ENCODE assay signal across 18 cellular contexts in genomic region chr9:130306826-130307666, GRCh38. TPM values are rescaled to one million over a fixed set of nuclear protein-coding genes. Genes with fewer than 3 reads are reported as not detected.
DNase-seq lines count a peak whose midpoint lies in the region; ATAC-seq and TF ChIP-seq lines count a peak whose summit lies in the region.
"Had no signal": no experiment of that assay in that cellular context is flagged by ENCODE, and none has a peak within 500 bp of the region (broad histone marks: within the 10 kb centered on the region; RNA-seq: fewer than 3 reads in every experiment).

No MANE protein-coding gene starts in this region.

- ATAC-seq in HCT116 (peak; percentile 47; the same call in 1 of the 2 replicates), aorta (ENCODE audit: low FRiP score) (no peak)

- no peak overlapping the region for H4K8ac ChIP-seq in neuronal stem cell (ENCODE audit: low read depth, low read length)

- no TSS peak for BruUV-seq in HCT116 (replicated peaks; lab: Mats Ljungman, UMichigan)

- no peak overlapping the region for H2AK5ac ChIP-seq in neuronal stem cell (ENCODE audit: low read depth, low read length)

- H3K23ac ChIP-seq in neuronal stem cell (ENCODE audit: low read depth, low read length, poor library complexity): peak overlapping the region; percentile 43

- no peak overlapping the region for H2BK5ac ChIP-seq in neuronal stem cell (ENCODE audit: low read length)

- H2AFZ ChIP-seq in HCT116 (ENCODE audit: low read depth, low read length, poor library complexity, severe bottlenecking) (no peak overlapping the region), neuronal stem cell (ENCODE audit: low read length) (no peak overlapping the region)

- H3K27me3 ChIP-seq in HCT116 (ENCODE audit: insufficient read depth, low read length) (peaks cover 8% of the 10 kb centered on the region; the same call in 1 of the 2 replicates), neuronal stem cell (ENCODE audit: control insufficient read depth in 3 of 3, insufficient read depth in 3 of 3, low read depth in 1 of 3, low read length in 3 of 3) (peaks cover 0 to 21% (median 0%) of the 10 kb centered on the region in 3 experiments), aorta (ENCODE audit: control insufficient read depth in 1 of 2, insufficient read depth in 2 of 2, low read length in 1 of 2) (no peaks in the 10 kb centered on the region)

- no peak overlapping the region for H2BK120ac ChIP-seq in neuronal stem cell (ENCODE audit: low read depth, low read length)

- H3K36me3 ChIP-seq in HCT116 (ENCODE audit: control insufficient read depth in 1 of 2, insufficient read depth in 2 of 2, low read length in 2 of 2) (no peaks in the 10 kb centered on the region), neuronal stem cell (replicated peaks in 1 of 2; ENCODE audit: control insufficient read depth in 2 of 2, insufficient read depth in 2 of 2, low read length in 2 of 2) (no peaks in the 10 kb centered on the region), aorta (ENCODE audit: control insufficient read depth in 1 of 2, insufficient read depth in 2 of 2, low read length in 1 of 2) (no peaks in the 10 kb centered on the region)
- H3K36me3 ChIP-seq: BLaER1 treated with 17β-estradiol and CSF1 and Interleukin-3, amounts not matched to agents 10 nM and 100 nM; HAP-1 had no signal

- no peaks in the 10 kb centered on the region for H3K79me2 ChIP-seq in HCT116 (ENCODE audit: insufficient read depth, low read length)

- no peak overlapping the region for H3K27ac ChIP-seq in HCT116 (ENCODE audit: low read depth, low read length)
- no peak overlapping the region for H3K27ac ChIP-seq in neuronal stem cell (replicated peaks; ENCODE audit: low read length)
- H3K27ac ChIP-seq in aorta (ENCODE audit: low read depth in 1 of 2, low read length in 2 of 2): no peak overlapping the region
- H3K27ac ChIP-seq: BLaER1 treated with 17β-estradiol and CSF1 and Interleukin-3, amounts not matched to agents 10 nM and 100 nM; KMS-11 had no signal

- RAD21 ChIA-PET in HCT116 (lab: Charles Lee; ENCODE audit: low non-redundant PET in 1 of 2, low total read pairs in 2 of 2, uncharacterized antibody in 2 of 2, unreplicated experiment in 2 of 2): no interaction called here

- no peak overlapping the region for H3K4me3 ChIP-seq in HCT116 (replicated peaks in 1 of 2; ENCODE audit: low read depth in 1 of 2, low read length in 2 of 2)
- H3K4me3 ChIP-seq in neuronal stem cell (ENCODE audit: low read length in 2 of 2): no peak overlapping the region
- no peak overlapping the region for H3K4me3 ChIP-seq in aorta (ENCODE audit: low read length in 2 of 2)
- H3K4me3 ChIP-seq: BLaER1 treated with 17β-estradiol and CSF1 and Interleukin-3, amounts not matched to agents 10 nM and 100 nM; HAP-1 had no signal

- no peak overlapping the region for H2BK12ac ChIP-seq in neuronal stem cell (ENCODE audit: low read length)

- no peaks in the 10 kb centered on the region for H3K36me3 Mint-ChIP-seq in glutamatergic neuron (ENCODE audit: unreplicated experiment)
- H3K36me3 Mint-ChIP-seq: IgD-negative memory B cell had no signal

- no CpG with 5 or more reads among the region's 20 CpGs for WGBS in neuronal stem cell (ENCODE audit: extremely low coverage in 2 of 2, insufficient read length in 2 of 2, insufficient replicate concordance in 1 of 2), 2 donors
- 82 to 88% methylated on average over 20 of the region's 20 CpGs for WGBS in aorta, 2 donors

- H3K4me1 ChIP-seq in HCT116 (ENCODE audit: control insufficient read depth in 1 of 2, insufficient read depth in 2 of 2, low read length in 2 of 2): no peaks in the 10 kb centered on the region
- H3K4me1 ChIP-seq in neuronal stem cell (ENCODE audit: control insufficient read depth in 2 of 2, insufficient read depth in 1 of 2, low read depth in 1 of 2, low read length in 2 of 2): no peaks in the 10 kb centered on the region
- H3K4me1 ChIP-seq in aorta (ENCODE audit: control insufficient read depth in 1 of 2, insufficient read depth in 2 of 2, low read length in 2 of 2): no peaks in the 10 kb centered on the region
- H3K4me1 ChIP-seq: HAP-1 had no signal

- H3K9me3 Mint-ChIP-seq in glutamatergic neuron (ENCODE audit: unreplicated experiment): peaks cover 2% of the 10 kb centered on the region
- H3K9me3 Mint-ChIP-seq: CD4-positive, alpha-beta T cell had no signal

- peak overlapping the region; percentile 36 for H3K27ac Mint-ChIP-seq in glutamatergic neuron (ENCODE audit: unreplicated experiment)
- H3K27ac Mint-ChIP-seq: CD4-positive, alpha-beta T cell; IgD-negative memory B cell had no signal

- no peak for TF ChIP-seq RAD21 in HCT116 (IDR thresholded peaks at IDR 0.05; ENCODE audit: low read depth)

- no peaks in the 10 kb centered on the region for H3K9me2 ChIP-seq in HCT116 (ENCODE audit: insufficient read depth)
- H3K9me2 ChIP-seq: SK-N-SH had no signal

- H3K4me2 ChIP-seq in HCT116 (ENCODE audit: low read length) (no peak overlapping the region), neuronal stem cell (ENCODE audit: insufficient read depth, low read length, poor library complexity, severe bottlenecking) (no peak overlapping the region)
- H3K4me2 ChIP-seq: BLaER1 treated with 17β-estradiol and CSF1 and Interleukin-3, amounts not matched to agents 10 nM and 100 nM; KMS-11; SK-N-SH had no signal

- peak; percentile 14 for DNase-seq in activated CD4-positive, alpha-beta T cell treated with anti-CD3 and anti-CD28 coated beads for 48 hours
- DNase-seq in activated CD4-positive, alpha-beta T cell treated with anti-CD3 and anti-CD28 coated beads for 1 hour: no peak
- no peak for DNase-seq in HCT116 (ENCODE audit: low read depth, low spot score)
- DNase-seq in glutamatergic neuron: no peak
- DNase-seq in neuronal stem cell (ENCODE audit: low spot score): no peak
- no peak for DNase-seq in aorta
- no peak for DNase-seq in ureter (ENCODE audit: low spot score)
- DNase-seq: CD4-positive, alpha-beta T cell; GOT3; MM.1S; NCI-H2029; NCI-H2227 treated with DMSO at 0.1 percent for 48 hours; NCI-H526 treated with DMSO at 0.1 percent for 48 hours; SK-N-SH had no signal

- peaks cover 8% of the 10 kb centered on the region for H3K27me3 Mint-ChIP-seq in glutamatergic neuron (ENCODE audit: unreplicated experiment)

- peaks cover 12% of the 10 kb centered on the region for H3K4me1 Mint-ChIP-seq in glutamatergic neuron (ENCODE audit: low read depth, unreplicated experiment)

- POLR2A ChIA-PET in HCT116 (lab: Charles Lee): no interaction called here

- intact Hi-C loops in HCT116 (cut with micrococcal nuclease) (no loop called here), aorta (cut with DNase I) (no loop called here)

- no peak overlapping the region for H3K4ac ChIP-seq in neuronal stem cell (ENCODE audit: low read length)

- H3K4me3 Mint-ChIP-seq in glutamatergic neuron (ENCODE audit: unreplicated experiment): no peak overlapping the region
- H3K4me3 Mint-ChIP-seq: CD4-positive, alpha-beta T cell; IgD-negative memory B cell had no signal

- no peak for TF ChIP-seq POLR2A in HCT116 (IDR thresholded peaks at IDR 0.05; ENCODE audit: borderline replicate concordance, extremely low read depth, insufficient read depth, insufficient read length)

- no peak overlapping the region for H3K18ac ChIP-seq in neuronal stem cell (ENCODE audit: low read length)

- no peaks in the 10 kb centered on the region for H4K20me1 ChIP-seq in HCT116 (ENCODE audit: insufficient read depth)

- H3K9me3 ChIP-seq in HCT116 (ENCODE audit: control insufficient read depth in 1 of 2, insufficient read depth in 1 of 2, low read depth in 1 of 2, low read length in 2 of 2) (peaks cover 0 to 4% of the 10 kb centered on the region in 2 experiments; a peak in 1 of 4 replicates), neuronal stem cell (replicated peaks in 1 of 2; ENCODE audit: control insufficient read depth in 2 of 2, insufficient read depth in 1 of 2, low read depth in 1 of 2, low read length in 2 of 2) (no peaks in the 10 kb centered on the region), aorta (ENCODE audit: control insufficient read depth, low read length) (no peaks in the 10 kb centered on the region)
- H3K9me3 ChIP-seq: BLaER1 treated with 17β-estradiol and CSF1 and Interleukin-3, amounts not matched to agents 10 nM and 100 nM; HAP-1; SK-N-SH had no signal

- H3K9ac ChIP-seq in HCT116 (ENCODE audit: low read length): no peak overlapping the region
- no peak overlapping the region for H3K9ac ChIP-seq in neuronal stem cell (ENCODE audit: low read depth, low read length, poor library complexity)
- H3K9ac ChIP-seq: BLaER1 treated with 17β-estradiol and CSF1 and Interleukin-3, amounts not matched to agents 10 nM and 100 nM; KMS-11; SK-N-SH had no signal

- CTCF ChIA-PET in HCT116 (lab: Charles Lee): interaction anchor here (1.5 kb wide), 1 partner anchor 20 kb away, joined by 4 read pairs; no protein-coding TSS in a partner anchor

- no peaks in the 10 kb centered on the region for H3K79me1 ChIP-seq in neuronal stem cell (ENCODE audit: low read depth, low read length)

- no peak overlapping the region for H3K14ac ChIP-seq in neuronal stem cell (ENCODE audit: low read length)

- no peak for TF ChIP-seq CTCF in HCT116 (IDR thresholded peaks at IDR 0.05 in 2 of 3, conservative IDR thresholded peaks at IDR 0.05 in 1 of 3; ENCODE audit: borderline replicate concordance in 1 of 3, insufficient read depth in 1 of 3, low read depth in 2 of 3, low read length in 2 of 3)
- no peak for TF ChIP-seq CTCF in glutamatergic neuron (IDR thresholded peaks at IDR 0.05; ENCODE audit: partially characterized antibody, unreplicated experiment)

- no peak overlapping the region for H4K91ac ChIP-seq in neuronal stem cell (ENCODE audit: low read depth, low read length, poor library complexity)

- no peak overlapping the region for H2BK15ac ChIP-seq in neuronal stem cell (ENCODE audit: low read length)

TF ChIP-seq in HCT116, 20 proteins besides CTCF, POLR2A, EP300 and RAD21:
- TF ChIP-seq POLR2AphosphoS5 (IDR thresholded peaks at IDR 0.05; ENCODE audit: low read depth, low read length): no peak
- no peak for TF ChIP-seq SRF (IDR thresholded peaks at IDR 0.05; ENCODE audit: low read depth)
TF ChIP-seq in HCT116: peak in this region for 0.

RNA-seq across cellular contexts. Expression of gene HMCN2, which starts 41.5 kb away (rescaled TPM):
- 0.22 TPM for total RNA-seq in HCT116 (2021; ENCODE audit: unreplicated experiment)
- polyA plus RNA-seq in HCT116 (2012): 0.20 and 0.55 TPM in 2 replicates
- 9.3 TPM for total RNA-seq in glutamatergic neuron (ENCODE audit: unreplicated experiment)
- polyA plus RNA-seq in neuronal stem cell (2013, experiment 1 of 2): 0.42 TPM
- 0.24 TPM for polyA plus RNA-seq in neuronal stem cell (2013, experiment 2 of 2)
- 10 to 100 TPM in 1 of 2 donors, 1 to 10 TPM in 1; 7.8 to 14.8 TPM for total RNA-seq in aorta
- 1 to 10 TPM in 1 of 2 donors, under 1 TPM in 1; 0.25 to 1.4 TPM for polyA plus RNA-seq in aorta
- 9.5 TPM for total RNA-seq in ureter
- total RNA-seq: CD4-positive, alpha-beta T cell had no signal
- polyA plus RNA-seq: IgD-negative memory B cell had no signal
